17 cellular contexts compared by ENCODE assay signal in genomic region chr7:32681174-32681518, GRCh38.
DNase-seq lines count a peak whose midpoint lies in the region; ATAC-seq, FAIRE-seq and TF ChIP-seq lines count a peak whose summit lies in the region.
"Had no signal": no experiment of that assay in that cellular context is flagged by ENCODE, and none has a peak within 500 bp of the region (broad histone marks: within the 10 kb centered on the region; RNA-seq: fewer than 3 reads in every experiment).

No MANE protein-coding gene starts in this region.

- peaks cover 53% of the 10 kb centered on the region for H3K4me1 Mint-ChIP-seq in Calu3 (ENCODE audit: low read depth, unreplicated experiment)

- H3K23ac ChIP-seq in IMR-90 (ENCODE audit: low read depth, low read length) (no peak overlapping the region), H1 (ENCODE audit: insufficient read length) (no peak overlapping the region), trophoblast cell (ENCODE audit: low read length) (no peak overlapping the region)

- H3K79me1 ChIP-seq in IMR-90 (ENCODE audit: low read depth in 1 of 2, low read length in 2 of 2), result no peaks in the 10 kb centered on the region
- H3K79me1 ChIP-seq in H1 (ENCODE audit: low read depth, low read length), result no peaks in the 10 kb centered on the region
- H3K79me1 ChIP-seq in trophoblast cell (ENCODE audit: low read length), result peaks cover 8% of the 10 kb centered on the region

- H2AK9ac ChIP-seq in IMR-90 (replicated peaks; ENCODE audit: low read depth, low read length, poor library complexity), result no peak overlapping the region

- H4K20me1 ChIP-seq in IMR-90 (ENCODE audit: insufficient read depth, low read length) (no peaks in the 10 kb centered on the region), H1 (replicated peaks in 1 of 2; ENCODE audit: control insufficient read depth in 1 of 2, insufficient read depth in 2 of 2, low read length in 2 of 2) (no peaks in the 10 kb centered on the region)

- FAIRE-seq in H1 (lab: Jason Lieb, UNC), result no peak
- FAIRE-seq: GM12891, GM18507 had no signal

- H3K4ac ChIP-seq in IMR-90 (ENCODE audit: low read depth, low read length) (no peak overlapping the region), H1 (replicated peaks; ENCODE audit: insufficient read length, low read depth, low read length) (no peak overlapping the region), trophoblast cell (ENCODE audit: low read depth, low read length) (no peak overlapping the region)

- H3K9ac ChIP-seq in IMR-90 (ENCODE audit: low read depth, low read length) (no peak overlapping the region), H1 (replicated peaks in 1 of 4; ENCODE audit: extremely low read depth in 1 of 4, low read depth in 3 of 4, low read length in 3 of 4) (peak overlapping the region in 1 of 4 experiments; percentile 13; a peak in 1 of 7 replicates), trophoblast cell (ENCODE audit: low read length) (no peak overlapping the region)

- POLR2A ChIA-PET in IMR-90 (lab: Charles Lee; ENCODE audit: unreplicated experiment), result no interaction called here
- POLR2A ChIA-PET in H1 (lab: Charles Lee; ENCODE audit: partially characterized antibody), result no interaction called here

- H3K36me3 ChIP-seq in IMR-90 (ENCODE audit: control insufficient read depth, insufficient read depth, low read length) (no peaks in the 10 kb centered on the region), H1 (ENCODE audit: control insufficient read depth in 2 of 4, insufficient read depth in 4 of 4, low read length in 3 of 4) (peaks cover 0 to 11% (median 1%) of the 10 kb centered on the region in 4 experiments; a peak in 3 of 8 replicates), trophoblast cell (ENCODE audit: control insufficient read depth in 1 of 2, insufficient read depth in 2 of 2, low read length in 2 of 2) (peaks cover 0 to 2% of the 10 kb centered on the region in 2 experiments), ascending aorta (no peaks in the 10 kb centered on the region)

- no CpG with 5 or more reads among the region's 3 CpGs for WGBS in IMR-90 (ENCODE audit: extremely low coverage in 2 of 2, insufficient read length in 1 of 2), 2 experiments
- 58% methylated on average over 3 of the region's 3 CpGs; no CpG with 5 or more reads in 1 of the 2 experiments for WGBS in H1 (ENCODE audit: extremely low coverage in 1 of 2, insufficient coverage in 1 of 2, insufficient read length in 1 of 2, insufficient replicate concordance in 2 of 2, low coverage in 1 of 2, low lambda C conversion rate in 2 of 2, missing lambda C conversion rate in 1 of 2), 2 experiments
- no CpG with 5 or more reads among the region's 3 CpGs for WGBS in trophoblast cell (ENCODE audit: extremely low coverage, insufficient coverage, insufficient read length)

- H2BK15ac ChIP-seq in IMR-90 (ENCODE audit: low read depth, low read length) (no peak overlapping the region), H1 (ENCODE audit: low read length) (no peak overlapping the region)

- no peak for TF ChIP-seq POLR2A in IMR-90 (IDR thresholded peaks at IDR 0.05; ENCODE audit: low read depth, low read length)
- no peak for TF ChIP-seq POLR2A in H1 (IDR thresholded peaks at IDR 0.05; ENCODE audit: control extremely low read depth in 1 of 2, low read depth in 2 of 2, low read length in 2 of 2)

- no peak overlapping the region for H4K8ac ChIP-seq in IMR-90 (ENCODE audit: low read depth in 2 of 2, low read length in 2 of 2)
- H4K8ac ChIP-seq in H1 (ENCODE audit: extremely low read depth, insufficient read depth, low read length), result no peak overlapping the region
- no peak overlapping the region for H4K8ac ChIP-seq in trophoblast cell (ENCODE audit: low read depth, low read length)

- H3K36me3 Mint-ChIP-seq in Calu3 (ENCODE audit: insufficient read depth, unreplicated experiment), result peaks cover 29% of the 10 kb centered on the region

- H2AK5ac ChIP-seq in IMR-90 (ENCODE audit: low read depth, low read length) (no peak overlapping the region), H1 (ENCODE audit: low read depth, low read length) (no peak overlapping the region), trophoblast cell (ENCODE audit: low read length) (no peak overlapping the region)

- H3K4me2 ChIP-seq in IMR-90 (ENCODE audit: low read depth, low read length) (no peak overlapping the region), H1 (ENCODE audit: insufficient read depth in 1 of 2, low read depth in 2 of 2, low read length in 2 of 2) (peak overlapping the region; percentile 18 to 21; a peak in 3 of 4 replicates), trophoblast cell (ENCODE audit: low read length) (no peak overlapping the region)

- H3K14ac ChIP-seq in IMR-90 (replicated peaks; ENCODE audit: low read depth, low read length) (peak overlapping the region; percentile 41; the same call in 1 of the 2 replicates), H1 (ENCODE audit: insufficient read length) (no peak overlapping the region), trophoblast cell (ENCODE audit: low read length) (no peak overlapping the region)

- H3K9me1 ChIP-seq in IMR-90 (ENCODE audit: insufficient read depth, low read length), result no peaks in the 10 kb centered on the region

- ATAC-seq in IMR-90 (ENCODE audit: low read depth) (no peak), GM18870 (IDR thresholded peaks at IDR 0.05; ENCODE audit: unreplicated experiment) (no peak)

- dilution Hi-C loops in IMR-90 (cut with HindIII; ENCODE audit: low sequenced_read_pairs, unreplicated experiment), result no loop called here

- DNase-seq in Calu3, result no peak
- DNase-seq in IMR-90, result no peak
- no peak for DNase-seq in H1 (ENCODE audit: low read depth in 1 of 2, low spot score in 2 of 2)
- no peak for DNase-seq in trophoblast cell
- no peak for DNase-seq in ascending aorta (ENCODE audit: low spot score in 2 of 2)
- no peak for DNase-seq in A172 (ENCODE audit: low spot score)
- DNase-seq: DMS 273 treated with DMSO at 0.1 percent for 48 hours, GF-D8, GOT3, NCI-H1417 treated with DMSO at 0.1 percent for 48 hours, NCI-H1930, NCI-H446 had no signal

- H3K56ac ChIP-seq in IMR-90 (ENCODE audit: extremely low read depth, insufficient read depth, low read length) (0 out of 2 replicates have a peak overlapping the region, but pooled peaks have one; percentile 1), H1 (replicated peaks; ENCODE audit: insufficient read length, low read depth, low read length) (no peak overlapping the region)

- H3K4me3 Mint-ChIP-seq in Calu3 (ENCODE audit: low read depth, unreplicated experiment), result peak overlapping the region; percentile 26

- H4K5ac ChIP-seq in IMR-90 (ENCODE audit: low read depth, low read length), result no peak overlapping the region
- H4K5ac ChIP-seq in H1 (ENCODE audit: insufficient read length, low read depth, low read length), result no peak overlapping the region

- H3K79me2 ChIP-seq in H1 (ENCODE audit: control insufficient read depth in 1 of 2, insufficient read depth in 2 of 2, low read length in 2 of 2) (no peaks in the 10 kb centered on the region), trophoblast cell (ENCODE audit: control insufficient read depth, insufficient read depth, low read length, poor library complexity) (no peaks in the 10 kb centered on the region)

- H3K18ac ChIP-seq in IMR-90 (ENCODE audit: low read depth, low read length) (no peak overlapping the region), H1 (ENCODE audit: extremely low read depth, low read length) (no peak overlapping the region), trophoblast cell (ENCODE audit: low read length) (no peak overlapping the region)

- no peak overlapping the region for H4K12ac ChIP-seq in trophoblast cell (ENCODE audit: low read depth, low read length)

- peak overlapping the region; percentile 96 for H3K27ac Mint-ChIP-seq in Calu3 (ENCODE audit: unreplicated experiment)

- H3K9me3 ChIP-seq in IMR-90 (ENCODE audit: control insufficient read depth, insufficient read depth, low read length), result no peaks in the 10 kb centered on the region
- H3K9me3 ChIP-seq in H1 (ENCODE audit: insufficient read depth in 2 of 2, low read depth in 1 of 2, low read length in 1 of 2), result peaks cover 3 to 12% of the 10 kb centered on the region in 2 experiments; a peak in 3 of 4 replicates
- H3K9me3 ChIP-seq in trophoblast cell (ENCODE audit: insufficient read depth, low read depth, low read length), result peaks cover 2% of the 10 kb centered on the region
- no peaks in the 10 kb centered on the region for H3K9me3 ChIP-seq in ascending aorta

- TF ChIP-seq RAD21 in IMR-90 (IDR thresholded peaks at IDR 0.05; ENCODE audit: low read length) (no peak), H1 (IDR thresholded peaks at IDR 0.05 in 1 of 2, conservative IDR thresholded peaks at IDR 0.05 in 1 of 2; ENCODE audit: low read depth in 2 of 2, low read length in 2 of 2) (no peak)

- TF ChIP-seq EP300 in H1 (IDR thresholded peaks at IDR 0.05; ENCODE audit: borderline replicate concordance in 1 of 2, low read depth in 2 of 2, low read length in 2 of 2), result no peak

- H2BK5ac ChIP-seq in IMR-90 (ENCODE audit: low read depth, low read length, poor library complexity, severe bottlenecking) (no peak overlapping the region), H1 (ENCODE audit: low read depth, low read length) (no peak overlapping the region), trophoblast cell (ENCODE audit: low read depth, low read length, poor library complexity) (peak overlapping the region; percentile 68)

- H3K27me3 ChIP-seq in IMR-90 (ENCODE audit: control insufficient read depth, insufficient read depth, low read length) (no peaks in the 10 kb centered on the region), H1 (replicated peaks in 1 of 4; ENCODE audit: control insufficient read depth in 3 of 4, extremely low read depth in 1 of 4, insufficient read depth in 3 of 4, low read length in 3 of 4) (no peaks in the 10 kb centered on the region), trophoblast cell (ENCODE audit: insufficient read depth, low read length) (no peaks in the 10 kb centered on the region), ascending aorta (no peaks in the 10 kb centered on the region)

- TF ChIP-seq CTCF in Calu3 (IDR thresholded peaks at IDR 0.05; ENCODE audit: unreplicated experiment) (no peak), IMR-90 (conservative IDR thresholded peaks at IDR 0.05; ENCODE audit: low read depth, low read length) (no peak), H1 (IDR thresholded peaks at IDR 0.05; ENCODE audit: control extremely low read depth in 1 of 3, insufficient read depth in 1 of 3, low read depth in 1 of 3, low read length in 3 of 3) (no peak), ascending aorta (IDR thresholded peaks at IDR 0.05) (no peak)

- H2BK12ac ChIP-seq in H1 (ENCODE audit: low read depth, low read length), result peak overlapping the region; percentile 82; the same call in 1 of the 2 replicates
- H2BK12ac ChIP-seq in trophoblast cell (ENCODE audit: low read length), result peak overlapping the region; percentile 65

- H3K4me1 ChIP-seq in IMR-90 (ENCODE audit: control insufficient read depth, insufficient read depth, low read length), result peaks cover 2% of the 10 kb centered on the region; the same call in 1 of the 2 replicates
- H3K4me1 ChIP-seq in H1 (replicated peaks in 1 of 4; ENCODE audit: control insufficient read depth in 3 of 4, insufficient read depth in 4 of 4, low read length in 3 of 4), result peaks cover 4 to 13% (median 9%) of the 10 kb centered on the region in 4 experiments
- H3K4me1 ChIP-seq in trophoblast cell (ENCODE audit: control insufficient read depth in 1 of 2, insufficient read depth in 2 of 2, low read length in 2 of 2), result peaks cover 0 to 9% of the 10 kb centered on the region in 2 experiments
- H3K4me1 ChIP-seq in ascending aorta, result no peaks in the 10 kb centered on the region

- intact Hi-C loops in Calu3 (cut with micrococcal nuclease; ENCODE audit: unreplicated experiment), result loop anchor here (2.0 kb wide), 1 partner anchor 190 kb away; the partner anchor contains the start of gene LSM5
- intact Hi-C loops in IMR-90 (cut with micrococcal nuclease), result no loop called here
- intact Hi-C loops in ascending aorta (cut with DNase I), result no loop called here

- in situ Hi-C loops in IMR-90 (cut with MboI; ENCODE audit: low sequenced_read_pairs), result no loop called here

- no peaks in the 10 kb centered on the region for H3K23me2 ChIP-seq in H1 (ENCODE audit: low read depth, low read length)

- peaks cover 5% of the 10 kb centered on the region for H3K9me3 Mint-ChIP-seq in Calu3 (ENCODE audit: low read depth, unreplicated experiment)

- no peak overlapping the region for H2BK20ac ChIP-seq in IMR-90 (ENCODE audit: low read depth, low read length)
- no peak overlapping the region for H2BK20ac ChIP-seq in H1 (ENCODE audit: low read length)

- no peak overlapping the region for H2BK120ac ChIP-seq in IMR-90 (ENCODE audit: low read depth, low read length)
- H2BK120ac ChIP-seq in H1 (replicated peaks; ENCODE audit: low read depth, low read length), result no peak overlapping the region
- peak overlapping the region; percentile 53 for H2BK120ac ChIP-seq in trophoblast cell (ENCODE audit: insufficient read depth, low read length, poor library complexity)

- TSS peak; percentile 90 for BruUV-seq in Calu3 (replicated peaks; lab: Mats Ljungman, UMichigan)
- BruUV-seq in IMR-90 (replicated peaks; lab: Mats Ljungman, UMichigan), result TSS peak; percentile 95

- H3K27me3 Mint-ChIP-seq in Calu3 (ENCODE audit: unreplicated experiment), result no peaks in the 10 kb centered on the region

- H4K91ac ChIP-seq in IMR-90 (ENCODE audit: insufficient read depth, low read depth, low read length) (no peak overlapping the region), H1 (replicated peaks; ENCODE audit: insufficient read length, low read length) (no peak overlapping the region), trophoblast cell (ENCODE audit: low read depth, low read length) (peak overlapping the region; percentile 37)

- H3K4me3 ChIP-seq in IMR-90 (ENCODE audit: insufficient read depth, low read depth, low read length) (no peak overlapping the region), H1 (ENCODE audit: extremely low read depth in 1 of 4, insufficient read depth in 2 of 4, low read depth in 3 of 4, low read length in 4 of 4) (peak overlapping the region in 1 of 4 experiments; percentile 31; a peak in 1 of 8 replicates), trophoblast cell (ENCODE audit: low read depth, low read length) (no peak overlapping the region), ascending aorta (no peak overlapping the region)

- CTCF ChIA-PET in Calu3 (lab: Charles Lee) (no interaction called here), IMR-90 (lab: Yijun Ruan, JAX) (no interaction called here), H1 (lab: Charles Lee; ENCODE audit: partially characterized antibody) (no interaction called here)

- H2AFZ ChIP-seq in IMR-90 (replicated peaks; ENCODE audit: low read length, poor library complexity) (no peak overlapping the region), H1 (ENCODE audit: low read length) (no peak overlapping the region), trophoblast cell (ENCODE audit: insufficient read depth, low read length, poor library complexity) (no peak overlapping the region)

- H3K27ac ChIP-seq in IMR-90 (ENCODE audit: insufficient read depth, low read length), result peak overlapping the region; percentile 44; the same call in 1 of the 2 replicates
- H3K27ac ChIP-seq in H1 (ENCODE audit: low read depth, low read length), result peak overlapping the region; percentile 92
- H3K27ac ChIP-seq in trophoblast cell (ENCODE audit: low read depth, low read length), result peak overlapping the region; percentile 76
- no peak overlapping the region for H3K27ac ChIP-seq in ascending aorta
- H3K27ac ChIP-seq: C4-2B, RWPE1 had no signal

Comparison
In these comparisons a context has a peak if more than half of its experiments do, and no peak if none do; other contexts are left out.
1. H3K27ac ChIP-seq: peak in IMR-90 (single experiment), H1 (single experiment) and trophoblast cell (single experiment); none in ascending aorta (0 of 2).
2. H3K4me2 ChIP-seq: peak in H1 (2 of 2); none in IMR-90 (single experiment) and trophoblast cell (single experiment).